9 cellular contexts compared by ENCODE assay signal in genomic region chr1:212162635-212163034, GRCh38.
DNase-seq lines count a peak whose midpoint lies in the region; ATAC-seq, FAIRE-seq and TF ChIP-seq lines count a peak whose summit lies in the region.
"Had no signal": no experiment of that assay in that cellular context is flagged by ENCODE, and none has a peak within 500 bp of the region (broad histone marks: within the 10 kb centered on the region; RNA-seq: fewer than 3 reads in every experiment).

No MANE protein-coding gene starts in this region.

- H3K27me3 ChIP-seq in left lung = no peaks in the 10 kb centered on the region
- H3K27me3 ChIP-seq in trophoblast cell (ENCODE audit: insufficient read depth, low read length) = no peaks in the 10 kb centered on the region

- no peak overlapping the region for H3K23ac ChIP-seq in trophoblast cell (ENCODE audit: low read length)

- POLR2A ChIA-PET in AG04449 (lab: Yijun Ruan, JAX) = interaction anchor here (0.6 to 1.6 kb wide), 2 partner anchors 17 to 1125 kb away, joined by 4 to 7 read pairs; no protein-coding TSS in a partner anchor
- POLR2A ChIA-PET in activated CD8-positive, alpha-beta T cell treated with anti-CD3 and anti-CD28 coated beads for 36 hours (lab: Charles Lee) = interaction anchor here (0.6 to 1.1 kb wide), 3 partner anchors 16 to 58 kb away, joined by 3 read pairs; no protein-coding TSS in a partner anchor

- no peak overlapping the region for H3K4ac ChIP-seq in trophoblast cell (ENCODE audit: low read depth, low read length)

- no peak overlapping the region for H3K14ac ChIP-seq in trophoblast cell (ENCODE audit: low read length)

- no peak overlapping the region for H4K8ac ChIP-seq in trophoblast cell (ENCODE audit: low read depth, low read length)

- peaks cover 12 to 36% of the 10 kb centered on the region in 2 donors for H3K4me1 ChIP-seq in left lung
- H3K4me1 ChIP-seq in trophoblast cell (ENCODE audit: control insufficient read depth in 1 of 2, insufficient read depth in 2 of 2, low read length in 2 of 2) = no peaks in the 10 kb centered on the region

- no peak overlapping the region for H3K18ac ChIP-seq in trophoblast cell (ENCODE audit: low read length)

- CTCF ChIA-PET in AG04449 (lab: Yijun Ruan, JAX) = no interaction called here
- CTCF ChIA-PET in activated CD8-positive, alpha-beta T cell treated with anti-CD3 and anti-CD28 coated beads for 36 hours (lab: Charles Lee) = interaction anchor here (1.1 kb wide), 1 partner anchor 293 kb away, joined by 5 read pairs; no protein-coding TSS in a partner anchor

- no peak overlapping the region for H3K9ac ChIP-seq in trophoblast cell (ENCODE audit: low read length)

- no CpG with 5 or more reads among the region's 5 CpGs for WGBS in trophoblast cell (ENCODE audit: extremely low coverage, insufficient coverage, insufficient read length)

- H3K4me2 ChIP-seq in trophoblast cell (ENCODE audit: low read length) = no peak overlapping the region

- H3K4me3 ChIP-seq in AG04449 (ENCODE audit: low read depth, low read length) (no peak overlapping the region), left lung (no peak overlapping the region), trophoblast cell (ENCODE audit: low read depth, low read length) (no peak overlapping the region)

- H3K36me3 ChIP-seq in left lung = no peaks in the 10 kb centered on the region
- no peaks in the 10 kb centered on the region for H3K36me3 ChIP-seq in trophoblast cell (ENCODE audit: control insufficient read depth in 1 of 2, insufficient read depth in 2 of 2, low read length in 2 of 2)

- no peaks in the 10 kb centered on the region for H3K9me3 ChIP-seq in left lung
- H3K9me3 ChIP-seq in trophoblast cell (ENCODE audit: insufficient read depth, low read depth, low read length) = no peaks in the 10 kb centered on the region

- H2BK120ac ChIP-seq in trophoblast cell (ENCODE audit: insufficient read depth, low read length, poor library complexity) = no peak overlapping the region

- ATAC-seq in HG03108 (IDR thresholded peaks at IDR 0.05; ENCODE audit: unreplicated experiment) (peak; percentile 53), left lung (peak; percentile 59)
- ATAC-seq in activated CD8-positive, alpha-beta T cell treated with anti-CD3 and anti-CD28 coated beads for 36 hours = peak; percentile 40
- ATAC-seq: activated naive CD4-positive, alpha-beta T cell treated with anti-CD3 and anti-CD28 coated beads, Interleukin-2, amount 50 U/mL, for 72 hours had no signal

- no peak overlapping the region for H4K12ac ChIP-seq in trophoblast cell (ENCODE audit: low read depth, low read length)

- H2AFZ ChIP-seq in trophoblast cell (ENCODE audit: insufficient read depth, low read length, poor library complexity) = no peak overlapping the region

- no peaks in the 10 kb centered on the region for H3K27me3 Mint-ChIP-seq in activated CD8-positive, alpha-beta T cell treated with anti-CD3 and anti-CD28 coated beads for 36 hours

- H4K91ac ChIP-seq in trophoblast cell (ENCODE audit: low read depth, low read length) = no peak overlapping the region

- no peak overlapping the region for H3K27ac ChIP-seq in left lung
- no peak overlapping the region for H3K27ac ChIP-seq in trophoblast cell (ENCODE audit: low read depth, low read length)

- H3K36me3 Mint-ChIP-seq in activated CD8-positive, alpha-beta T cell treated with anti-CD3 and anti-CD28 coated beads for 36 hours (ENCODE audit: low read depth) = no peaks in the 10 kb centered on the region
- H3K36me3 Mint-ChIP-seq: activated naive CD4-positive, alpha-beta T cell treated with anti-CD3 and anti-CD28 coated beads, Interleukin-2, amount 50 U/mL, for 72 hours had no signal

- H3K79me2 ChIP-seq in trophoblast cell (ENCODE audit: control insufficient read depth, insufficient read depth, low read length, poor library complexity) = no peaks in the 10 kb centered on the region

- no peak overlapping the region for H3K27ac Mint-ChIP-seq in activated CD8-positive, alpha-beta T cell treated with anti-CD3 and anti-CD28 coated beads for 36 hours

- FAIRE-seq in GM18507 (lab: Jason Lieb, UNC) = peak; percentile 82

- no peak overlapping the region for H2BK5ac ChIP-seq in trophoblast cell (ENCODE audit: low read depth, low read length, poor library complexity)

- intact Hi-C loops in activated CD8-positive, alpha-beta T cell treated with anti-CD3 and anti-CD28 coated beads for 36 hours (cut with micrococcal nuclease) = no loop called here
- intact Hi-C loops in left lung (cut with DNase I) = no loop called here

- H2AK5ac ChIP-seq in trophoblast cell (ENCODE audit: low read length) = no peak overlapping the region

- H3K4me1 Mint-ChIP-seq in activated CD8-positive, alpha-beta T cell treated with anti-CD3 and anti-CD28 coated beads for 36 hours (ENCODE audit: low read depth) = peaks cover 29% of the 10 kb centered on the region

- no peak for TF ChIP-seq CTCF in AG04449 (IDR thresholded peaks at IDR 0.05; ENCODE audit: insufficient read depth, low read length, missing control alignments)
- no peak for TF ChIP-seq CTCF in activated CD8-positive, alpha-beta T cell treated with anti-CD3 and anti-CD28 coated beads for 36 hours (IDR thresholded peaks at IDR 0.05)
- TF ChIP-seq CTCF in left lung (IDR thresholded peaks at IDR 0.05) = no peak

- peak; percentile 21 for DNase-seq in AG04449 (ENCODE audit: low read depth, low spot score)
- DNase-seq in GM18507 (ENCODE audit: extremely low spot score, insufficient read length, low read depth) = no peak
- peak; percentile 50 for DNase-seq in activated CD8-positive, alpha-beta T cell treated with anti-CD3 and anti-CD28 coated beads for 36 hours
- peak in 1 of 2 donors; percentile 60 for DNase-seq in left lung
- no peak for DNase-seq in OCI-M2 (lab: John Stamatoyannopoulos, UW; ENCODE audit: unreplicated experiment)
- DNase-seq in trophoblast cell = no peak
- no peak for DNase-seq in stimulated activated CD4-positive, alpha-beta T cell treated with anti-CD3 and anti-CD28 coated beads, Interleukin-1b, Interleukin-23, amount 100 ng/mL, for 48 hours

- H2BK12ac ChIP-seq in trophoblast cell (ENCODE audit: low read length) = no peak overlapping the region

- H3K4me3 Mint-ChIP-seq in activated CD8-positive, alpha-beta T cell treated with anti-CD3 and anti-CD28 coated beads for 36 hours = no peak overlapping the region

- H3K9me3 Mint-ChIP-seq in activated CD8-positive, alpha-beta T cell treated with anti-CD3 and anti-CD28 coated beads for 36 hours = no peaks in the 10 kb centered on the region
- H3K9me3 Mint-ChIP-seq: activated naive CD4-positive, alpha-beta T cell treated with anti-CD3 and anti-CD28 coated beads, Interleukin-2, amount 50 U/mL, for 72 hours had no signal

- H3K79me1 ChIP-seq in trophoblast cell (ENCODE audit: low read length) = no peaks in the 10 kb centered on the region

Comparison
In these comparisons a context has a peak if more than half of its experiments do, and no peak if none do; other contexts are left out.
1. DNase-seq: peak in AG04449 (single experiment) and activated CD8-positive, alpha-beta T cell treated with anti-CD3 and anti-CD28 coated beads for 36 hours (single experiment); none in GM18507 (single experiment), OCI-M2 (single experiment), trophoblast cell (0 of 2) and stimulated activated CD4-positive, alpha-beta T cell treated with anti-CD3 and anti-CD28 coated beads, Interleukin-1b, Interleukin-23, amount 100 ng/mL, for 48 hours (single experiment).
2. Peak in every context shown above with its lines, with median percentiles within 50 percentile points of each other: ATAC-seq.